Comparison of ENCODE assay signal across 9 cellular contexts in genomic region chr4:70997068-70997467, GRCh38. TPM values are rescaled to one million over a fixed set of nuclear protein-coding genes. Genes with fewer than 3 reads are reported as not detected.
A peak's percentile ranks its signal among the peaks of the same experiment; 100 is the strongest.
DNase-seq lines count a peak whose midpoint lies in the region; ATAC-seq and TF ChIP-seq lines count a peak whose summit lies in the region.
"Had no signal": no experiment of that assay in that cellular context is flagged by ENCODE, and none has a peak within 500 bp of the region (broad histone marks: within the 10 kb centered on the region; RNA-seq: fewer than 3 reads in every experiment).

No MANE protein-coding gene starts in this region.

- ATAC-seq in GM19395 (IDR thresholded peaks at IDR 0.05; ENCODE audit: unreplicated experiment) (peak; percentile 16), T-cell (replicated peaks in 1 of 4) (peak in 1 of 4 experiments; percentile 40), memory B cell (ENCODE audit: low read depth) (peak; percentile 16), GM18907 (IDR thresholded peaks at IDR 0.05; ENCODE audit: unreplicated experiment) (no peak), GM21381 (IDR thresholded peaks at IDR 0.05; ENCODE audit: unreplicated experiment) (no peak)

- CTCF ChIA-PET in T-cell (lab: Charles Lee): interaction anchor here in 1 of 2 donors (0.9 to 2.6 kb wide), 4 partner anchors 9 to 26 kb away, joined by 3 to 42 read pairs (median 4); no protein-coding TSS in a partner anchor

- POLR2A ChIA-PET in T-cell (lab: Charles Lee): interaction anchor here (0.6 to 1.5 kb wide), 3 partner anchors 10 to 284 kb away, joined by 3 to 6 read pairs (median 3); no protein-coding TSS in a partner anchor

- H3K27ac Mint-ChIP-seq in CD14-positive monocyte: peak overlapping the region; percentile 17 to 90 (median 42)
- peak overlapping the region; percentile 95 to 97 for H3K27ac Mint-ChIP-seq in T-cell
- H3K27ac Mint-ChIP-seq in memory B cell: peak overlapping the region; percentile 82

- no peak for TF ChIP-seq CTCF in CD14-positive monocyte (IDR thresholded peaks at IDR 0.05)

- intact Hi-C loops in CD14-positive monocyte (cut with micrococcal nuclease): loop anchor here (10.0 kb wide), 2 partner anchors 52 to 92 kb away; partner anchors contain the start of gene MOB1B (in 1 of the 2)

- H3K27me3 Mint-ChIP-seq in CD14-positive monocyte (ENCODE audit: low read depth in 3 of 3) (no peaks in the 10 kb centered on the region), T-cell (no peaks in the 10 kb centered on the region), memory B cell (no peaks in the 10 kb centered on the region)

- H3K9me3 Mint-ChIP-seq in CD14-positive monocyte (peaks cover 0 to 2% (median 0%) of the 10 kb centered on the region in 7 donors), T-cell (peaks cover 0 to 7% (median 2%) of the 10 kb centered on the region in 3 donors), memory B cell (peaks cover 2% of the 10 kb centered on the region)

- H3K4me3 Mint-ChIP-seq in CD14-positive monocyte (peak overlapping the region; percentile 1 to 62), T-cell (peak overlapping the region; percentile 97 to 100 (median 97)), memory B cell (peak overlapping the region; percentile 96)

- DNase-seq in CD14-positive monocyte (ENCODE audit: low spot score) (no peak), T-cell (no peak), memory B cell (ENCODE audit: low spot score in 2 of 2) (no peak), NCI-H2029 (lab: John Stamatoyannopoulos, UW) (no peak), kidney tubule cell (ENCODE audit: low spot score) (no peak)
- DNase-seq: stimulated activated CD4-positive, alpha-beta T cell treated with anti-CD3 and anti-CD28 coated beads, Interleukin-1b, Interleukin-23, amount 100 ng/mL, for 48 hours had no signal

- peaks cover 29 to 33% of the 10 kb centered on the region in 2 donors for H3K36me3 Mint-ChIP-seq in CD14-positive monocyte
- peaks cover 42% of the 10 kb centered on the region for H3K36me3 Mint-ChIP-seq in T-cell
- H3K36me3 Mint-ChIP-seq in memory B cell: peaks cover 36% of the 10 kb centered on the region

- peaks cover 71% of the 10 kb centered on the region for H3K4me1 Mint-ChIP-seq in CD14-positive monocyte
- peaks cover 76 to 85% (median 84%) of the 10 kb centered on the region in 3 donors for H3K4me1 Mint-ChIP-seq in T-cell
- H3K4me1 Mint-ChIP-seq in memory B cell: peaks cover 56% of the 10 kb centered on the region

RNA-seq across cellular contexts. Expression of gene DCK, which starts 3.6 kb away (rescaled TPM):
- polyA plus RNA-seq in CD14-positive monocyte: 10 to 100 TPM; 47.3 to 56.6 TPM
- 10 to 100 TPM; 25.9 to 50.7 (median 42.1) TPM for total RNA-seq in T-cell

Comparison
In these comparisons a context has a peak if more than half of its experiments do, and no peak if none do; other contexts are left out.
1. H3K27ac Mint-ChIP-seq: peak in every context shown above with its lines; median percentile 96 in T-cell; 82 in memory B cell; 42 in CD14-positive monocyte.
2. H3K4me3 Mint-ChIP-seq: peak in every context shown above with its lines; median percentile 97 in T-cell; 96 in memory B cell; 32 in CD14-positive monocyte.
3. ATAC-seq: peak in GM19395 (single experiment) and memory B cell (single experiment); none in GM18907 (single experiment) and GM21381 (single experiment).